Comparison of ENCODE assay signal across 33 cellular contexts in the genomic region with DNA sequence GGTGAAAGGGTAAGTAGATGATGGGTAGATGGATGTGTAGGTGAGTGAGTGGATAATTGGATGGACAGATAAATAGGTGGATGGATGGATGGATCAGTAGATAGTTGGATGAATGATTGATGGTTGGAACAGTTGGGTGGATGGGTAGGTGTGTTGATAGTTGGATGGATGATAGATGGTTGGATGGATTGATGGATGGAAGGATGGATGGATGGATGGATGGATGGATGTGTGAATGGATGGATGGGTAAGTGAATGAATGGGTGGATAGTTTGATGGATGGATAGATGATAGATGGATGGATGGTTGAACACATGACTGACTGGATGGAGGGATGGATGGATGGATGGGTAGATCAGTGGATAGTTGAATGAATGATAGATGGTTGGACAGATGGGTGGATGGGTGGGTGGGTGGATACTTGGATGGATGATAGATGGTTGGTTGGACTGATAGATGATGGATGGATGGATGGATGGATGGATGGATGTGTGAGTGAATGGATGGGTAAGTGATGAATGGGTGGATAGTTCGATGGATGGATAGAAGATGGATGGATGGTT.
"Had no signal": no experiment of that assay in that cellular context is flagged by ENCODE, and none has a peak within 500 bp of the region (broad histone marks: within the 10 kb centered on the region; RNA-seq: fewer than 3 reads in every experiment).

No MANE protein-coding gene starts in this region.

- FAIRE-seq: RCC 7860 had no signal

- H3K27ac ChIP-seq: brain microvascular endothelial cell, cardiac muscle cell, PC-9, VCaP had no signal

- H3K4me2 ChIP-seq: PC-9 had no signal

- H3K9me3 ChIP-seq: MG63 had no signal

- H2AFZ ChIP-seq: PC-9 had no signal

- DNase-seq: activated B cell treated with CpG ODN at 0.5 μM for 24 hours; activated CD4-positive, alpha-beta memory T cell treated with anti-CD3 and anti-CD28 coated beads for 36 hours; activated CD4-positive, alpha-beta T cell treated with anti-CD3 and anti-CD28 coated beads for 4 hours; activated CD4-positive, alpha-beta T cell treated with anti-CD3 and anti-CD28 coated beads, Interleukin-2, amount 50 U/mL, for 1 hour; activated CD4-positive, CD25-positive, alpha-beta regulatory T cell treated with anti-CD3 and anti-CD28 coated beads, Interleukin-2, amount 50 U/mL, for 72 hours; activated effector memory CD4-positive, alpha-beta T cell treated with anti-CD3 and anti-CD28 coated beads, Interleukin-2, amount 50 U/mL, for 16 hours; activated naive CD4-positive, alpha-beta T cell; activated naive CD4-positive, alpha-beta T cell treated with anti-CD3 and anti-CD28 coated beads, Interleukin-2, amount 50 U/mL, for 16 hours; activated naive CD8-positive, alpha-beta T cell treated with anti-CD3 and anti-CD28 coated beads for 36 hours; activated T-cell treated with anti-CD3 and anti-CD28 coated beads, Interleukin-2, amount 50 U/mL, for 1 hour; activated T-cell treated with anti-CD3 and anti-CD28 coated beads, Interleukin-2, amount 50 U/mL, for 72 hours; amniotic stem cell; brain microvascular endothelial cell; Kasumi-1; MG63; MV-4-11; NCI-H1092; NCI-H1436 treated with DMSO at 0.1 percent for 48 hours; NCI-H1694 treated with DMSO at 0.1 percent for 48 hours; NCI-H2029; NCI-H345; NCI-H510A; NCI-H526; NCI-H748 treated with DMSO at 0.1 percent for 48 hours; NK-92 treated with Interleukin-12 subunit alpha and Interleukin-12 subunit beta, amount 100 ng/mL, for 24 hours; PC-9; Right ventricle myocardium superior; SW 1271; T-helper 9 cell had no signal

- ATAC-seq: activated T-cell treated with anti-CD3 and anti-CD28 coated beads, Interleukin-2, amount 50 U/mL, for 72 hours; activated T-helper 17 cell treated with anti-CD3 and anti-CD28 coated beads, Interleukin-2, amount 50 U/mL, for 72 hours had no signal

- H3K4me3 ChIP-seq: cardiac muscle cell, MG63, PC-9 had no signal

- H3K36me3 ChIP-seq: brain microvascular endothelial cell, cardiac muscle cell, MG63 had no signal
